Comparison of ENCODE assay signal across 15 cellular contexts in the genomic region with DNA sequence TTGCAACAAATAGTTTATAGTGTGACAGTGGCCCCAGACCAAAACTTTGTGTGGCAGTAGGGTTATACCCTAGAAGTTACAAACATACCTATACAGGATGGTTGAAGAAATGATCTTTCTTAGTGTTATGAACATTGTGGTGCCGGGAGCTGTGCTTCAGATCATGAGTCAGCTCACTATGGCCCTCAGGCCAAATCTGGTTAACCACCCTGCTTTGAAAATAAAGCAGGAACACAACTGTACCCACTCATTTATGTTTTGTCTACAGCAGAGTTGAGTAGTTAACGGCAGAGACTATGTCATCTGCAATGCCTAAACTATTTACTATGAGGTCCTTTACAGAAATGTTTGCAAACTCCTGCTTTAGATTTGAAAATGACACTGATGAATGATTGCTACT. TPM values are rescaled to one million over a fixed set of nuclear protein-coding genes. Genes with fewer than 3 reads are reported as not detected.
A peak's percentile ranks its signal among the peaks of the same experiment; 100 is the strongest.
DNase-seq lines count a peak whose midpoint lies in the region; ATAC-seq and TF ChIP-seq lines count a peak whose summit lies in the region.
"Had no signal": no experiment of that assay in that cellular context is flagged by ENCODE, and none has a peak within 500 bp of the region (broad histone marks: within the 10 kb centered on the region; RNA-seq: fewer than 3 reads in every experiment).

No MANE protein-coding gene starts in this region.

- H3K4me3 ChIP-seq in astrocyte of the spinal cord (ENCODE audit: low read depth, low read length) (no peak overlapping the region), tibial nerve (no peak overlapping the region)
- H3K4me3 ChIP-seq: spleen, upper lobe of right lung had no signal

- no peak overlapping the region for H3K27ac ChIP-seq in tibial nerve
- H3K27ac ChIP-seq: spleen, upper lobe of right lung had no signal

- no peaks in the 10 kb centered on the region for H3K27me3 Mint-ChIP-seq in T-helper 17 cell

- in situ Hi-C loops in astrocyte of the spinal cord (cut with HindIII; ENCODE audit: low sequenced_read_pairs) = no loop called here

- no peaks in the 10 kb centered on the region for H3K36me3 ChIP-seq in tibial nerve

- no peak overlapping the region for H3K4me3 Mint-ChIP-seq in T-helper 17 cell

- WGBS in tibial nerve, 2 donors = 57 to 62% methylated on average over 2 of the region's 2 CpGs

- no peaks in the 10 kb centered on the region for H3K9me3 ChIP-seq in tibial nerve
- H3K9me3 ChIP-seq in T-helper 17 cell (ENCODE audit: control insufficient read depth, low read length, poor library complexity, severe bottlenecking) = no peaks in the 10 kb centered on the region
- H3K9me3 ChIP-seq: spleen, upper lobe of right lung had no signal

- TF ChIP-seq EP300 in tibial nerve (IDR thresholded peaks at IDR 0.05) = no peak

- H3K27ac Mint-ChIP-seq in T-helper 17 cell = no peak overlapping the region

- peaks cover 0 to 11% (median under 1%) of the 10 kb centered on the region in 4 donors for H3K4me1 ChIP-seq in tibial nerve

- H3K36me3 Mint-ChIP-seq in T-helper 17 cell (ENCODE audit: low read depth) = no peaks in the 10 kb centered on the region

- DNase-seq in AG20443 (ENCODE audit: low spot score) = peak; percentile 64
- peak; percentile 74 for DNase-seq in NCI-H226
- peak; percentile 82 for DNase-seq in astrocyte of the spinal cord (ENCODE audit: low read depth, low spot score)
- peak; percentile 76 for DNase-seq in iris pigment epithelial cell (ENCODE audit: low read depth)
- no peak for DNase-seq in tibial nerve (ENCODE audit: low spot score in 2 of 2)
- DNase-seq in NCI-H446 (lab: John Stamatoyannopoulos, UW) = no peak
- no peak for DNase-seq in T-helper 17 cell
- no peak for DNase-seq in NOMO-1 treated with DMSO at 0.1 percent for 48 hours (lab: John Stamatoyannopoulos, UW; ENCODE audit: unreplicated experiment)
- DNase-seq: activated CD4-positive, alpha-beta T cell treated with anti-CD3 and anti-CD28 coated beads, Interleukin-2, amount 50 U/mL, for 4 hours; aorta; NCI-H1048; SIG-M5; spleen; stimulated activated naive CD4-positive, alpha-beta T cell treated with Interleukin-2 at 50 U/mL for 16 hours; upper lobe of right lung had no signal

- no peak for ATAC-seq in T-helper 17 cell
- ATAC-seq: upper lobe of right lung had no signal

- H3K4me1 Mint-ChIP-seq in T-helper 17 cell = no peaks in the 10 kb centered on the region

- TF ChIP-seq CTCF in astrocyte of the spinal cord (IDR thresholded peaks at IDR 0.05; ENCODE audit: low read depth, low read length) = no peak
- no peak for TF ChIP-seq CTCF in tibial nerve (IDR thresholded peaks at IDR 0.05)

- no peak for TF ChIP-seq POLR2A in tibial nerve (IDR thresholded peaks at IDR 0.05)

- no peaks in the 10 kb centered on the region for H3K27me3 ChIP-seq in tibial nerve
- H3K27me3 ChIP-seq: spleen, upper lobe of right lung had no signal

RNA-seq across cellular contexts. Expression of gene AKAP7, which starts 24.3 kb away (rescaled TPM):
- total RNA-seq in tibial nerve (10 to 100 TPM in 3 of 4 donors, 1 to 10 TPM in 1; 5.1 to 39.1 (median 11.8) TPM), T-helper 17 cell (10 to 100 TPM in 1 of 2 donors, 1 to 10 TPM in 1; 3.9 to 11.6 TPM)

Comparison
In these comparisons a context has a peak if more than half of its experiments do, and no peak if none do; other contexts are left out.
1. DNase-seq: peak in AG20443 (single experiment), NCI-H226 (single experiment), astrocyte of the spinal cord (single experiment) and iris pigment epithelial cell (single experiment); none in tibial nerve (0 of 2), NCI-H446 (0 of 2), T-helper 17 cell (0 of 3) and NOMO-1 treated with DMSO at 0.1 percent for 48 hours (single experiment).